Comparison of ENCODE assay signal across 8 cellular contexts in genomic region chr10:3091346-3091787, GRCh38. TPM values are rescaled to one million over a fixed set of nuclear protein-coding genes. Genes with fewer than 3 reads are reported as not detected.
DNase-seq lines count a peak whose midpoint lies in the region; ATAC-seq, FAIRE-seq and TF ChIP-seq lines count a peak whose summit lies in the region.

No MANE protein-coding gene starts in this region.

- no peaks in the 10 kb centered on the region for H3K9me3 Mint-ChIP-seq in activated naive CD8-positive, alpha-beta T cell treated with anti-CD3 and anti-CD28 coated beads, Interleukin-2, amount 10 ng/mL, durations not matched to agents 7 days and 5 days
- no peaks in the 10 kb centered on the region for H3K9me3 Mint-ChIP-seq in glutamatergic neuron (ENCODE audit: unreplicated experiment)

- H3K4me1 ChIP-seq in kidney (ENCODE audit: control insufficient read depth in 1 of 2, insufficient read depth in 1 of 2, low read depth in 1 of 2, low read length in 2 of 2) (peaks cover 7 to 10% of the 10 kb centered on the region in 2 donors), vagina (peaks cover 37% of the 10 kb centered on the region)

- peak; percentile 74 for DNase-seq in stimulated activated CD4-positive, alpha-beta T cell treated with anti-CD3 and anti-CD28 coated beads, Interleukin-15, amount 100 ng/mL, for 24 hours
- DNase-seq in stimulated activated CD4-positive, alpha-beta T cell treated with anti-CD3 and anti-CD28 coated beads, Interleukin-12 subunit alpha, Interleukin-12 subunit beta, amount 100 ng/mL, for 4 hours, result no peak
- no peak for DNase-seq in activated naive CD8-positive, alpha-beta T cell treated with anti-CD3 and anti-CD28 coated beads, Interleukin-2, amount 10 ng/mL, durations not matched to agents 7 days and 5 days
- DNase-seq in kidney, result peak; percentile 81
- no peak for DNase-seq in vagina (ENCODE audit: extremely low spot score in 2 of 2)
- no peak for DNase-seq in G401 (ENCODE audit: low spot score)
- no peak for DNase-seq in glutamatergic neuron
- no peak for DNase-seq in NCI-H1417 (lab: John Stamatoyannopoulos, UW)

- POLR2A ChIA-PET in activated naive CD8-positive, alpha-beta T cell treated with anti-CD3 and anti-CD28 coated beads, Interleukin-2, amount 10 ng/mL, durations not matched to agents 7 days and 5 days (lab: Charles Lee), result interaction anchor here (0.8 kb wide), 1 partner anchor 23 kb away, joined by 4 read pairs; no protein-coding TSS in a partner anchor

- TF ChIP-seq POLR2A in vagina (IDR thresholded peaks at IDR 0.05), result no peak

- peaks cover 39% of the 10 kb centered on the region for H3K36me3 Mint-ChIP-seq in activated naive CD8-positive, alpha-beta T cell treated with anti-CD3 and anti-CD28 coated beads, Interleukin-2, amount 10 ng/mL, durations not matched to agents 7 days and 5 days
- no peaks in the 10 kb centered on the region for H3K36me3 Mint-ChIP-seq in glutamatergic neuron (ENCODE audit: unreplicated experiment)

- peak overlapping the region; percentile 8 to 48 for H3K27ac ChIP-seq in kidney (ENCODE audit: low read depth in 2 of 2, low read length in 2 of 2)
- peak overlapping the region; percentile 5 for H3K27ac ChIP-seq in vagina

- no peaks in the 10 kb centered on the region for H3K27me3 Mint-ChIP-seq in activated naive CD8-positive, alpha-beta T cell treated with anti-CD3 and anti-CD28 coated beads, Interleukin-2, amount 10 ng/mL, durations not matched to agents 7 days and 5 days
- H3K27me3 Mint-ChIP-seq in glutamatergic neuron (ENCODE audit: unreplicated experiment), result no peaks in the 10 kb centered on the region

- TF ChIP-seq CTCF in kidney (IDR thresholded peaks at IDR 0.05; ENCODE audit: borderline replicate concordance, extremely low read depth, insufficient read depth), result no peak
- TF ChIP-seq CTCF in vagina (IDR thresholded peaks at IDR 0.05), result no peak
- no peak for TF ChIP-seq CTCF in glutamatergic neuron (IDR thresholded peaks at IDR 0.05; ENCODE audit: partially characterized antibody, unreplicated experiment)

- no peak for FAIRE-seq in kidney (lab: Jason Lieb, UNC)

- no peaks in the 10 kb centered on the region for H3K36me3 ChIP-seq in kidney (ENCODE audit: control insufficient read depth in 1 of 2, insufficient read depth in 2 of 2, low read length in 2 of 2)
- H3K36me3 ChIP-seq in vagina, result no peaks in the 10 kb centered on the region

- H3K9ac ChIP-seq in kidney (ENCODE audit: low read length in 2 of 2), result peak overlapping the region in 1 of 2 donors; percentile 31

- H3K27ac Mint-ChIP-seq in activated naive CD8-positive, alpha-beta T cell treated with anti-CD3 and anti-CD28 coated beads, Interleukin-2, amount 10 ng/mL, durations not matched to agents 7 days and 5 days, result peak overlapping the region; percentile 72
- H3K27ac Mint-ChIP-seq in glutamatergic neuron (ENCODE audit: unreplicated experiment), result no peak overlapping the region

- no peak overlapping the region for H3K4me3 ChIP-seq in kidney (ENCODE audit: low read length in 2 of 2)
- no peak overlapping the region for H3K4me3 ChIP-seq in vagina

- no peaks in the 10 kb centered on the region for H3K27me3 ChIP-seq in vagina

- no peak for ATAC-seq in activated naive CD8-positive, alpha-beta T cell treated with anti-CD3 and anti-CD28 coated beads, Interleukin-2, amount 10 ng/mL, durations not matched to agents 7 days and 5 days (ENCODE audit: low read depth)

- H3K4me1 Mint-ChIP-seq in activated naive CD8-positive, alpha-beta T cell treated with anti-CD3 and anti-CD28 coated beads, Interleukin-2, amount 10 ng/mL, durations not matched to agents 7 days and 5 days, result peaks cover 63% of the 10 kb centered on the region
- no peaks in the 10 kb centered on the region for H3K4me1 Mint-ChIP-seq in glutamatergic neuron (ENCODE audit: low read depth, unreplicated experiment)

- in situ Hi-C loops in G401 (cut with HindIII; ENCODE audit: low sequenced_read_pairs), result no loop called here

- H3K9me3 ChIP-seq in kidney (ENCODE audit: control insufficient read depth in 1 of 2, low read length in 2 of 2), result no peaks in the 10 kb centered on the region
- H3K9me3 ChIP-seq in vagina, result no peaks in the 10 kb centered on the region

- intact Hi-C loops in kidney (cut with DNase I) (no loop called here), vagina (cut with DNase I) (no loop called here)

- H3K4me3 Mint-ChIP-seq in activated naive CD8-positive, alpha-beta T cell treated with anti-CD3 and anti-CD28 coated beads, Interleukin-2, amount 10 ng/mL, durations not matched to agents 7 days and 5 days, result peak overlapping the region; percentile 59
- no peak overlapping the region for H3K4me3 Mint-ChIP-seq in glutamatergic neuron (ENCODE audit: unreplicated experiment)

RNA-seq across cellular contexts. Expression of gene PFKP, which starts 24.0 kb away (rescaled TPM):
- 100 to 1,000 TPM; 193 to 215 TPM for total RNA-seq in activated naive CD8-positive, alpha-beta T cell treated with anti-CD3 and anti-CD28 coated beads, Interleukin-2, amount 10 ng/mL, durations not matched to agents 7 days and 5 days
- total RNA-seq in kidney, result 139 TPM
- 51.2 TPM for polyA plus RNA-seq in kidney (ENCODE audit: insufficient read depth, low read depth, low replicate concordance)
- total RNA-seq in vagina, result 46.7 TPM
- 200 and 222 TPM in 2 replicates for total RNA-seq in G401 (2014; rRNA removed; shearing (Covaris generic))
- total RNA-seq in glutamatergic neuron (ENCODE audit: unreplicated experiment), result 24.2 TPM

Comparison
In these comparisons a context has a peak if more than half of its experiments do, and no peak if none do; other contexts are left out.
1. DNase-seq: peak in stimulated activated CD4-positive, alpha-beta T cell treated with anti-CD3 and anti-CD28 coated beads, Interleukin-15, amount 100 ng/mL, for 24 hours (single experiment) and kidney (single experiment); none in stimulated activated CD4-positive, alpha-beta T cell treated with anti-CD3 and anti-CD28 coated beads, Interleukin-12 subunit alpha, Interleukin-12 subunit beta, amount 100 ng/mL, for 4 hours (single experiment), activated naive CD8-positive, alpha-beta T cell treated with anti-CD3 and anti-CD28 coated beads, Interleukin-2, amount 10 ng/mL, durations not matched to agents 7 days and 5 days (single experiment), vagina (0 of 2), G401 (single experiment), glutamatergic neuron (single experiment) and NCI-H1417 (0 of 3).